In genomic region chr2:174588463-174588862, GRCh38 we compare ENCODE assay signal across 12 cellular contexts. TPM values are rescaled to one million over a fixed set of nuclear protein-coding genes. Genes with fewer than 3 reads are reported as not detected.
DNase-seq lines count a peak whose midpoint lies in the region; ATAC-seq, FAIRE-seq and TF ChIP-seq lines count a peak whose summit lies in the region.
"Had no signal": no experiment of that assay in that cellular context is flagged by ENCODE, and none has a peak within 500 bp of the region (broad histone marks: within the 10 kb centered on the region; RNA-seq: fewer than 3 reads in every experiment).

No MANE protein-coding gene starts in this region.

- POLR2A ChIA-PET in CD4-positive, alpha-beta T cell (lab: Charles Lee), result interaction anchor here (0.9 to 2.8 kb wide), 2 partner anchors 9 to 10 kb away, joined by 5 to 17 read pairs; partner anchors contain the start of gene WIPF1
- POLR2A ChIA-PET in H1 (lab: Charles Lee; ENCODE audit: partially characterized antibody), result no interaction called here

- no peak overlapping the region for H4K5ac ChIP-seq in H1 (ENCODE audit: insufficient read length, low read depth, low read length)

- H3K14ac ChIP-seq in H1 (ENCODE audit: insufficient read length), result no peak overlapping the region
- H3K14ac ChIP-seq in neuronal stem cell (ENCODE audit: low read length), result no peak overlapping the region

- no peak for TF ChIP-seq RAD21 in H1 (IDR thresholded peaks at IDR 0.05 in 1 of 2, conservative IDR thresholded peaks at IDR 0.05 in 1 of 2; ENCODE audit: low read depth in 2 of 2, low read length in 2 of 2)

- H3K9me2 ChIP-seq in Karpas-422 (replicated peaks; ENCODE audit: insufficient read depth, low read length), result no peaks in the 10 kb centered on the region

- intact Hi-C loops in CD4-positive, alpha-beta T cell (cut with DNase I, micrococcal nuclease), result no loop called here
- intact Hi-C loops in sciatic nerve (cut with DNase I), result loop anchor here (10.0 kb wide), 1 partner anchor 96 kb away; no protein-coding TSS in a partner anchor

- peaks cover 84% of the 10 kb centered on the region for H3K4me1 Mint-ChIP-seq in CD4-positive, alpha-beta T cell (ENCODE audit: low read depth)

- H2AFZ ChIP-seq in Karpas-422 (ENCODE audit: low read length) (no peak overlapping the region), H1 (ENCODE audit: low read length) (no peak overlapping the region), neuronal stem cell (ENCODE audit: low read length) (no peak overlapping the region), smooth muscle cell (ENCODE audit: low read depth) (no peak overlapping the region)

- H3F3A ChIP-seq in smooth muscle cell (ENCODE audit: low read depth), result no peaks in the 10 kb centered on the region

- no peak for FAIRE-seq in H1 (lab: Jason Lieb, UNC)

- no peak overlapping the region for H2AK5ac ChIP-seq in H1 (ENCODE audit: low read depth, low read length)
- H2AK5ac ChIP-seq in neuronal stem cell (ENCODE audit: low read depth, low read length), result no peak overlapping the region

- H3K4ac ChIP-seq in H1 (replicated peaks; ENCODE audit: insufficient read length, low read depth, low read length) (no peak overlapping the region), neuronal stem cell (ENCODE audit: low read length) (no peak overlapping the region)

- H3K18ac ChIP-seq in H1 (ENCODE audit: extremely low read depth, low read length), result no peak overlapping the region
- no peak overlapping the region for H3K18ac ChIP-seq in neuronal stem cell (ENCODE audit: low read length)

- H3K27me3 Mint-ChIP-seq in CD4-positive, alpha-beta T cell, result no peaks in the 10 kb centered on the region

- H4K8ac ChIP-seq in H1 (ENCODE audit: extremely low read depth, insufficient read depth, low read length) (no peak overlapping the region), neuronal stem cell (ENCODE audit: low read depth, low read length) (no peak overlapping the region)

- H3K79me1 ChIP-seq in H1 (ENCODE audit: low read depth, low read length), result no peaks in the 10 kb centered on the region
- H3K79me1 ChIP-seq in neuronal stem cell (ENCODE audit: low read depth, low read length), result no peaks in the 10 kb centered on the region

- no peak overlapping the region for H3K4me3 ChIP-seq in Karpas-422 (ENCODE audit: low read length)
- no peak overlapping the region for H3K4me3 ChIP-seq in H1 (ENCODE audit: extremely low read depth in 1 of 4, insufficient read depth in 2 of 4, low read depth in 3 of 4, low read length in 4 of 4)
- no peak overlapping the region for H3K4me3 ChIP-seq in neuronal stem cell (ENCODE audit: low read length in 2 of 2)
- H3K4me3 ChIP-seq in smooth muscle cell, result no peak overlapping the region
- H3K4me3 ChIP-seq in coronary artery, result no peak overlapping the region

- H4K91ac ChIP-seq in H1 (replicated peaks; ENCODE audit: insufficient read length, low read length) (no peak overlapping the region), neuronal stem cell (ENCODE audit: low read depth, low read length, poor library complexity) (no peak overlapping the region)

- no peak overlapping the region for H3K4me2 ChIP-seq in Karpas-422 (ENCODE audit: low read depth, low read length, poor library complexity, severe bottlenecking)
- H3K4me2 ChIP-seq in H1 (ENCODE audit: insufficient read depth in 1 of 2, low read depth in 2 of 2, low read length in 2 of 2), result no peak overlapping the region
- no peak overlapping the region for H3K4me2 ChIP-seq in neuronal stem cell (ENCODE audit: insufficient read depth, low read length, poor library complexity, severe bottlenecking)
- H3K4me2 ChIP-seq in smooth muscle cell, result no peak overlapping the region

- H2BK120ac ChIP-seq in H1 (replicated peaks; ENCODE audit: low read depth, low read length), result no peak overlapping the region
- H2BK120ac ChIP-seq in neuronal stem cell (ENCODE audit: low read depth, low read length), result no peak overlapping the region

- H3K27ac ChIP-seq in CD4-positive, alpha-beta T cell (ENCODE audit: low read depth, low read length), result peak overlapping the region; percentile 52
- H3K27ac ChIP-seq in Karpas-422 (ENCODE audit: low read length) (peak overlapping the region; percentile 99; the same call in 1 of the 2 replicates), H1 (ENCODE audit: low read depth, low read length) (no peak overlapping the region), neuronal stem cell (replicated peaks; ENCODE audit: low read length) (no peak overlapping the region), smooth muscle cell (ENCODE audit: low read depth) (no peak overlapping the region), coronary artery (peak overlapping the region in 1 of 2 donors; percentile 55)

- H2BK5ac ChIP-seq in H1 (ENCODE audit: low read depth, low read length) (no peak overlapping the region), neuronal stem cell (ENCODE audit: low read length) (no peak overlapping the region)

- no peaks in the 10 kb centered on the region for H3K9me3 Mint-ChIP-seq in CD4-positive, alpha-beta T cell

- H3K23ac ChIP-seq in H1 (ENCODE audit: insufficient read length) (no peak overlapping the region), neuronal stem cell (ENCODE audit: low read depth, low read length, poor library complexity) (peak overlapping the region; percentile 27)

- H3K23me2 ChIP-seq in H1 (ENCODE audit: low read depth, low read length), result no peaks in the 10 kb centered on the region; the same call in 1 of the 2 replicates

- no peak overlapping the region for H2BK20ac ChIP-seq in H1 (ENCODE audit: low read length)

- 72% methylated on average over 2 of the region's 2 CpGs; no CpG with 5 or more reads in 1 of the 2 experiments for WGBS in H1 (ENCODE audit: extremely low coverage in 1 of 2, insufficient coverage in 1 of 2, insufficient read length in 1 of 2, insufficient replicate concordance in 2 of 2, low coverage in 1 of 2, low lambda C conversion rate in 2 of 2, missing lambda C conversion rate in 1 of 2), 2 experiments
- WGBS in neuronal stem cell (ENCODE audit: extremely low coverage in 2 of 2, insufficient read length in 2 of 2, insufficient replicate concordance in 1 of 2), 2 donors, result no CpG with 5 or more reads among the region's 2 CpGs
- 98% methylated on average over 2 of the region's 2 CpGs for WGBS in smooth muscle cell (ENCODE audit: low lambda C conversion rate)

- CTCF ChIA-PET in CD4-positive, alpha-beta T cell (lab: Charles Lee), result no interaction called here
- CTCF ChIA-PET in H1 (lab: Charles Lee; ENCODE audit: partially characterized antibody), result interaction anchor here (0.6 kb wide), 1 partner anchor 68 kb away, joined by 3 read pairs; no protein-coding TSS in a partner anchor

- peak overlapping the region; percentile 76 for H3K4me3 Mint-ChIP-seq in CD4-positive, alpha-beta T cell

- H3K79me2 ChIP-seq in Karpas-422 (ENCODE audit: low read length), result peaks cover 62% of the 10 kb centered on the region
- no peaks in the 10 kb centered on the region for H3K79me2 ChIP-seq in H1 (ENCODE audit: control insufficient read depth in 1 of 2, insufficient read depth in 2 of 2, low read length in 2 of 2)
- H3K79me2 ChIP-seq in smooth muscle cell (ENCODE audit: low read depth), result peaks cover 28% of the 10 kb centered on the region

- H3K36me3 ChIP-seq in Karpas-422 (ENCODE audit: insufficient read depth, low read length), result peaks cover 9% of the 10 kb centered on the region; the same call in 1 of the 2 replicates
- H3K36me3 ChIP-seq in H1 (ENCODE audit: control insufficient read depth in 2 of 4, insufficient read depth in 4 of 4, low read length in 3 of 4), result no peaks in the 10 kb centered on the region; a peak in 1 of 8 replicates
- H3K36me3 ChIP-seq in neuronal stem cell (replicated peaks in 1 of 2; ENCODE audit: control insufficient read depth in 2 of 2, insufficient read depth in 2 of 2, low read length in 2 of 2), result peaks cover 2 to 17% of the 10 kb centered on the region in 2 donors
- H3K36me3 ChIP-seq in smooth muscle cell (ENCODE audit: low read depth), result no peaks in the 10 kb centered on the region

- TF ChIP-seq EP300 in H1 (IDR thresholded peaks at IDR 0.05; ENCODE audit: borderline replicate concordance in 1 of 2, low read depth in 2 of 2, low read length in 2 of 2), result no peak

- H2BK12ac ChIP-seq in H1 (ENCODE audit: low read depth, low read length) (peak overlapping the region; percentile 27; the same call in 1 of the 2 replicates), neuronal stem cell (ENCODE audit: low read length) (no peak overlapping the region)

- no peaks in the 10 kb centered on the region for H4K20me1 ChIP-seq in Karpas-422 (ENCODE audit: insufficient read depth, low read depth, low read length)
- no peaks in the 10 kb centered on the region for H4K20me1 ChIP-seq in H1 (replicated peaks in 1 of 2; ENCODE audit: control insufficient read depth in 1 of 2, insufficient read depth in 2 of 2, low read length in 2 of 2)
- peaks cover 11% of the 10 kb centered on the region for H4K20me1 ChIP-seq in smooth muscle cell (ENCODE audit: low read depth)

- no peaks in the 10 kb centered on the region for H3K9me3 ChIP-seq in CD4-positive, alpha-beta T cell (ENCODE audit: control insufficient read depth, low read length)
- H3K9me3 ChIP-seq in Karpas-422 (ENCODE audit: low read length) (no peaks in the 10 kb centered on the region), H1 (ENCODE audit: insufficient read depth in 2 of 2, low read depth in 1 of 2, low read length in 1 of 2) (no peaks in the 10 kb centered on the region), neuronal stem cell (replicated peaks in 1 of 2; ENCODE audit: control insufficient read depth in 2 of 2, insufficient read depth in 1 of 2, low read depth in 1 of 2, low read length in 2 of 2) (no peaks in the 10 kb centered on the region), smooth muscle cell (replicated peaks; ENCODE audit: low read depth) (no peaks in the 10 kb centered on the region)

- no peak for DNase-seq in CD4-positive, alpha-beta T cell
- no peak for DNase-seq in Karpas-422
- no peak for DNase-seq in H1 (ENCODE audit: low read depth in 1 of 2, low spot score in 2 of 2)
- no peak for DNase-seq in neuronal stem cell (ENCODE audit: low spot score)
- DNase-seq in sciatic nerve (ENCODE audit: low spot score), result no peak
- no peak for DNase-seq in smooth muscle cell (lab: John Stamatoyannopoulos, UW; ENCODE audit: unreplicated experiment)
- DNase-seq in coronary artery (ENCODE audit: low spot score), result no peak
- DNase-seq: central memory CD4-positive, alpha-beta T cell; Kasumi-1; NCI-H1930; SIG-M5; stimulated activated CD4-positive, alpha-beta T cell treated with anti-CD3 and anti-CD28 coated beads, Interleukin-4, amount 100 ng/mL, for 4 hours had no signal

- H2BK15ac ChIP-seq in H1 (ENCODE audit: low read length) (no peak overlapping the region), neuronal stem cell (ENCODE audit: low read length) (no peak overlapping the region)

- H3K36me3 Mint-ChIP-seq in CD4-positive, alpha-beta T cell (ENCODE audit: low read depth), result peaks cover 87% of the 10 kb centered on the region

- TF ChIP-seq CTCF in CD4-positive, alpha-beta T cell (IDR thresholded peaks at IDR 0.05), result no peak
- no peak for TF ChIP-seq CTCF in H1 (IDR thresholded peaks at IDR 0.05; ENCODE audit: control extremely low read depth in 1 of 3, insufficient read depth in 1 of 3, low read depth in 1 of 3, low read length in 3 of 3)
- TF ChIP-seq CTCF in smooth muscle cell (IDR thresholded peaks at IDR 0.05; ENCODE audit: borderline replicate concordance, insufficient read depth, poor library complexity, severe bottlenecking), result no peak
- TF ChIP-seq CTCF in coronary artery (IDR thresholded peaks at IDR 0.05), result no peak

- no peak for TF ChIP-seq POLR2A in H1 (IDR thresholded peaks at IDR 0.05; ENCODE audit: control extremely low read depth in 1 of 2, low read depth in 2 of 2, low read length in 2 of 2)

- H3K27me3 ChIP-seq in CD4-positive, alpha-beta T cell (ENCODE audit: control insufficient read depth, insufficient read depth, low read length), result no peaks in the 10 kb centered on the region
- H3K27me3 ChIP-seq in Karpas-422 (ENCODE audit: low read length) (no peaks in the 10 kb centered on the region), H1 (replicated peaks in 1 of 4; ENCODE audit: control insufficient read depth in 3 of 4, extremely low read depth in 1 of 4, insufficient read depth in 3 of 4, low read length in 3 of 4) (no peaks in the 10 kb centered on the region), neuronal stem cell (ENCODE audit: control insufficient read depth in 3 of 3, insufficient read depth in 3 of 3, low read depth in 1 of 3, low read length in 3 of 3) (no peaks in the 10 kb centered on the region), smooth muscle cell (ENCODE audit: low read depth) (no peaks in the 10 kb centered on the region)

- H3K4me1 ChIP-seq in Karpas-422 (ENCODE audit: low read length), result peaks cover 42% of the 10 kb centered on the region
- peaks cover 2 to 16% (median 9%) of the 10 kb centered on the region in 4 experiments; a peak in 5 of 7 replicates for H3K4me1 ChIP-seq in H1 (replicated peaks in 1 of 4; ENCODE audit: control insufficient read depth in 3 of 4, insufficient read depth in 4 of 4, low read length in 3 of 4)
- peaks cover 10% of the 10 kb centered on the region in 2 donors for H3K4me1 ChIP-seq in neuronal stem cell (ENCODE audit: control insufficient read depth in 2 of 2, insufficient read depth in 1 of 2, low read depth in 1 of 2, low read length in 2 of 2)
- H3K4me1 ChIP-seq in smooth muscle cell (ENCODE audit: low read depth), result peaks cover 12% of the 10 kb centered on the region

- H3K9ac ChIP-seq in Karpas-422 (ENCODE audit: low read length) (no peak overlapping the region), H1 (replicated peaks in 1 of 4; ENCODE audit: extremely low read depth in 1 of 4, low read depth in 3 of 4, low read length in 3 of 4) (no peak overlapping the region), neuronal stem cell (ENCODE audit: low read depth, low read length, poor library complexity) (no peak overlapping the region), smooth muscle cell (ENCODE audit: low read depth) (no peak overlapping the region)

- no peak overlapping the region for H3K56ac ChIP-seq in H1 (replicated peaks; ENCODE audit: insufficient read length, low read depth, low read length)

- peak overlapping the region; percentile 95 for H3K27ac Mint-ChIP-seq in CD4-positive, alpha-beta T cell

- ATAC-seq in CD4-positive, alpha-beta T cell (ENCODE audit: poor library complexity), result no peak
- ATAC-seq in sciatic nerve, result no peak

RNA-seq across cellular contexts. Expression of gene WIPF1, which starts 9.1 kb away (rescaled TPM):
- 100 to 1,000 TPM; 237 to 264 TPM for total RNA-seq in CD4-positive, alpha-beta T cell
- 46.8 and 62.6 TPM in 2 replicates for total RNA-seq in Karpas-422 (2014; rRNA removed; shearing (Covaris generic); ENCODE audit: low replicate concordance)
- 4.3 and 5.2 TPM in 2 replicates for total RNA-seq in H1 (2021; fragmentation: NEBNext Ultra II Directional; extraction: Animal tissue kit (Norgen Biotek cat#: 25700))
- polyA plus RNA-seq in H1 (2011; rRNA removed), result 4.4 and 4.7 TPM in 2 replicates
- 2.7 TPM for polyA plus RNA-seq in H1 (2011; cell fraction: cytosol; rRNA removed)
- polyA plus RNA-seq in H1 (2011; cell fraction: nucleus; rRNA removed), result 3.1 TPM
- polyA plus RNA-seq in H1 (2012, experiment 1 of 2), result 5.2 to 8.3 TPM (median 5.9 TPM) in 4 replicates
- 2.9 TPM for polyA plus RNA-seq in H1 (2012, experiment 2 of 2)
- 4.6 TPM for polyA plus RNA-seq in H1 (2013, experiment 1 of 2)
- polyA plus RNA-seq in H1 (2013, experiment 2 of 2), result 4.9 TPM
- 2.8 TPM in 2 replicates for polyA minus RNA-seq in H1 (2011; rRNA and poly(A)+ RNA removed)
- polyA minus RNA-seq in H1 (2011; cell fraction: cytosol; rRNA and poly(A)+ RNA removed), result 3.2 TPM
- polyA minus RNA-seq in H1 (2011; cell fraction: nucleus; rRNA and poly(A)+ RNA removed), result 9.0 TPM
- 20.8 TPM for polyA plus RNA-seq in neuronal stem cell (2013, experiment 1 of 2)
- 21.6 TPM for polyA plus RNA-seq in neuronal stem cell (2013, experiment 2 of 2)
- 107 TPM for total RNA-seq in sciatic nerve
- 27.3 and 29.0 TPM in 2 replicates for total RNA-seq in smooth muscle cell
- polyA plus RNA-seq in smooth muscle cell, result 35.5 and 36.4 TPM in 2 replicates

Comparison
In these comparisons a context has a peak if more than half of its experiments do, and no peak if none do; other contexts are left out.
1. H3K27ac ChIP-seq: peak in CD4-positive, alpha-beta T cell (single experiment) and Karpas-422 (single experiment); none in H1 (single experiment), neuronal stem cell (single experiment) and smooth muscle cell (single experiment).